In genomic region chr11:68269414-68270081, GRCh38 we compare ENCODE assay signal across 9 cellular contexts. TPM values are rescaled to one million over a fixed set of nuclear protein-coding genes. Genes with fewer than 3 reads are reported as not detected.
DNase-seq lines count a peak whose midpoint lies in the region; ATAC-seq and TF ChIP-seq lines count a peak whose summit lies in the region.
"Had no signal": no experiment of that assay in that cellular context is flagged by ENCODE, and none has a peak within 500 bp of the region (broad histone marks: within the 10 kb centered on the region; RNA-seq: fewer than 3 reads in every experiment).

No MANE protein-coding gene starts in this region.

- peak overlapping the region in 1 of 2 experiments; percentile 9 for H3K23ac ChIP-seq in mesenchymal stem cell (ENCODE audit: low read length in 2 of 2)

- no peak overlapping the region for H2BK120ac ChIP-seq in mesenchymal stem cell (ENCODE audit: low read depth, low read length)

- peak overlapping the region in 1 of 2 experiments; percentile 11 for H2BK12ac ChIP-seq in mesenchymal stem cell (ENCODE audit: low read length in 2 of 2)

- H3K36me3 ChIP-seq in mesenchymal stem cell (ENCODE audit: control insufficient read depth in 1 of 2, insufficient read depth in 2 of 2, low read depth in 1 of 2, low read length in 2 of 2): peaks cover 37 to 41% of the 10 kb centered on the region in 2 experiments

- no peak overlapping the region for H4K8ac ChIP-seq in mesenchymal stem cell (ENCODE audit: low read length)

- no peak overlapping the region for H3K4ac ChIP-seq in mesenchymal stem cell (ENCODE audit: low read depth in 1 of 2, low read length in 2 of 2)

- peak; percentile 49 for DNase-seq in A172 (ENCODE audit: low spot score)
- no peak for DNase-seq in HFF-Myc (ENCODE audit: extremely low read depth, low read depth)
- peak; percentile 87 for DNase-seq in astrocyte of the spinal cord (ENCODE audit: low read depth, low spot score)
- DNase-seq in mesenchymal stem cell: peak; percentile 90
- no peak for DNase-seq in activated CD4-positive, alpha-beta T cell treated with anti-CD3 and anti-CD28 coated beads for 4 hours
- no peak for DNase-seq in NCI-H345 (lab: John Stamatoyannopoulos, UW)
- DNase-seq: head of caudate nucleus had no signal

- no peak overlapping the region for H3K4me2 ChIP-seq in mesenchymal stem cell (ENCODE audit: low read length, poor library complexity, severe bottlenecking)

- in situ Hi-C loops in astrocyte of the spinal cord (cut with HindIII; ENCODE audit: low sequenced_read_pairs): no loop called here

- H2BK15ac ChIP-seq in mesenchymal stem cell (ENCODE audit: low read depth, poor library complexity, severe bottlenecking): no peak overlapping the region

- H2AK5ac ChIP-seq in mesenchymal stem cell (ENCODE audit: low read length, severe bottlenecking): no peak overlapping the region

- ATAC-seq in HG02885 (IDR thresholded peaks at IDR 0.05; ENCODE audit: poor library complexity, unreplicated experiment) (no peak), esophagus mucosa (no peak)

- H3K4me3 ChIP-seq in HFF-Myc (replicated peaks; ENCODE audit: low read depth, low read length): peak overlapping the region; percentile 88
- no peak overlapping the region for H3K4me3 ChIP-seq in astrocyte of the spinal cord (ENCODE audit: low read depth, low read length)
- peak overlapping the region in 1 of 2 experiments; percentile 88 for H3K4me3 ChIP-seq in mesenchymal stem cell (ENCODE audit: insufficient read depth in 1 of 2, low read depth in 1 of 2, low read length in 2 of 2)

- no peaks in the 10 kb centered on the region for H3K27me3 ChIP-seq in mesenchymal stem cell (ENCODE audit: control insufficient read depth in 1 of 2, insufficient read depth in 1 of 2, low read length in 2 of 2)

- no peak overlapping the region for H2BK5ac ChIP-seq in mesenchymal stem cell (ENCODE audit: low read depth, low read length, poor library complexity, severe bottlenecking)

- peak overlapping the region; percentile 57 for H3K27ac ChIP-seq in mesenchymal stem cell (ENCODE audit: low read length, poor library complexity, severe bottlenecking)

- peak overlapping the region in 1 of 2 experiments; percentile 52 for H3K18ac ChIP-seq in mesenchymal stem cell (ENCODE audit: low read depth in 1 of 2, low read length in 2 of 2)

- peaks cover 28% of the 10 kb centered on the region for H3K79me1 ChIP-seq in mesenchymal stem cell (replicated peaks; ENCODE audit: low read length, poor library complexity, severe bottlenecking)

- no peaks in the 10 kb centered on the region for H3K9me3 ChIP-seq in mesenchymal stem cell (ENCODE audit: control insufficient read depth, low read length)

- peaks cover 16% of the 10 kb centered on the region for H3K4me1 ChIP-seq in mesenchymal stem cell (ENCODE audit: control insufficient read depth, insufficient read depth, low read depth, low read length)

- peak overlapping the region in 1 of 2 experiments; percentile 56 for H3K14ac ChIP-seq in mesenchymal stem cell (ENCODE audit: low read length in 2 of 2)

- H3K9ac ChIP-seq in mesenchymal stem cell (ENCODE audit: low read length): peak overlapping the region; percentile 99

- H4K91ac ChIP-seq in mesenchymal stem cell (ENCODE audit: low read length): no peak overlapping the region

- H2AFZ ChIP-seq in mesenchymal stem cell (ENCODE audit: low read depth, low read length): no peak overlapping the region

- TF ChIP-seq CTCF in HFF-Myc (IDR thresholded peaks at IDR 0.05; ENCODE audit: low read depth, low read length, missing control alignments): no peak
- TF ChIP-seq CTCF in astrocyte of the spinal cord (IDR thresholded peaks at IDR 0.05; ENCODE audit: low read depth, low read length): no peak

- 61% methylated on average over 10 of the region's 10 CpGs for WGBS in mesenchymal stem cell

RNA-seq across cellular contexts. Expression of gene C11orf24, which starts 2.2 kb away (rescaled TPM):
- 52.4 and 55.5 TPM in 2 replicates for total RNA-seq in A172 (2014; rRNA removed; shearing (Covaris generic))
- 90.1 TPM for polyA plus RNA-seq in mesenchymal stem cell (2013, experiment 1 of 2)
- 93.9 TPM for polyA plus RNA-seq in mesenchymal stem cell (2013, experiment 2 of 2)
- 19.9 TPM for total RNA-seq in esophagus mucosa

RNA-seq across cellular contexts. Expression of gene LRP5, which starts 42.8 kb away (rescaled TPM):
- total RNA-seq in A172 (2014; rRNA removed; shearing (Covaris generic)): 13.2 and 13.7 TPM in 2 replicates
- polyA plus RNA-seq in mesenchymal stem cell (2013, experiment 1 of 2): 46.4 TPM
- polyA plus RNA-seq in mesenchymal stem cell (2013, experiment 2 of 2): 41.4 TPM
- total RNA-seq in esophagus mucosa: 15.9 TPM

RNA-seq across cellular contexts. Expression of gene KMT5B, which starts 56.5 kb away (rescaled TPM):
- 16.7 and 19.1 TPM in 2 replicates for total RNA-seq in A172 (2014; rRNA removed; shearing (Covaris generic))
- polyA plus RNA-seq in mesenchymal stem cell (2013, experiment 1 of 2): 20.8 TPM
- polyA plus RNA-seq in mesenchymal stem cell (2013, experiment 2 of 2): 19.5 TPM
- total RNA-seq in esophagus mucosa: 23.7 TPM

Comparison
In these comparisons a context has a peak if more than half of its experiments do, and no peak if none do; other contexts are left out.
1. DNase-seq: peak in A172 (single experiment), astrocyte of the spinal cord (single experiment) and mesenchymal stem cell (single experiment); none in HFF-Myc (single experiment), activated CD4-positive, alpha-beta T cell treated with anti-CD3 and anti-CD28 coated beads for 4 hours (0 of 2) and NCI-H345 (single experiment).